ENCODE assay signal across 13 cellular contexts in genomic region chr15:74960286-74960685, GRCh38.
"Had no signal": no experiment of that assay in that cellular context is flagged by ENCODE, and none has a peak within 500 bp of the region (broad histone marks: within the 10 kb centered on the region; RNA-seq: fewer than 3 reads in every experiment).

No MANE protein-coding gene starts in this region.

- DNase-seq: activated CD4-positive, alpha-beta T cell treated with anti-CD3 and anti-CD28 coated beads, Interleukin-2, amount 10 ng/mL, durations not matched to agents 7 days and 5 days; activated CD4-positive, CD25-positive, alpha-beta regulatory T cell; activated CD8-positive, alpha-beta memory T cell treated with anti-CD3 and anti-CD28 coated beads, Interleukin-2, amount 50 U/mL, for 4 hours; activated naive CD4-positive, alpha-beta T cell treated with Interleukin-2 at 50 U/mL for 16 hours; effector CD8-positive, alpha-beta T cell; heart left ventricle; left lung; occipital lobe; stimulated activated CD4-positive, alpha-beta T cell treated with anti-CD3 and anti-CD28 coated beads, Interleukin-2, amount 100 ng/mL, for 24 hours; stomach; T-cell; upper lobe of left lung had no signal

- ATAC-seq: gastroesophageal sphincter, heart left ventricle, left lung, T-cell had no signal

- H3K9me3 Mint-ChIP-seq: activated CD4-positive, alpha-beta T cell treated with anti-CD3 and anti-CD28 coated beads, Interleukin-2, amount 10 ng/mL, durations not matched to agents 7 days and 5 days; T-cell had no signal

- H3K4me3 Mint-ChIP-seq: activated CD4-positive, alpha-beta T cell treated with anti-CD3 and anti-CD28 coated beads, Interleukin-2, amount 10 ng/mL, durations not matched to agents 7 days and 5 days had no signal

- H3K27ac ChIP-seq: gastroesophageal sphincter, stomach had no signal

- H3K27ac Mint-ChIP-seq: activated CD4-positive, alpha-beta T cell treated with anti-CD3 and anti-CD28 coated beads, Interleukin-2, amount 10 ng/mL, durations not matched to agents 7 days and 5 days; T-cell had no signal

- H3K36me3 Mint-ChIP-seq: T-cell had no signal
